ENCODE assay signal across 1 cellular context in genomic region chr4:22515145-22515887, GRCh38.
TF ChIP-seq lines count a peak whose summit lies in the region.

No MANE protein-coding gene starts in this region.

TF ChIP-seq in HepG2, 621 proteins besides CTCF, POLR2A, EP300 and RAD21 (continued from another document and continues in another):
- TF ChIP-seq ASH2L (IDR thresholded peaks at IDR 0.05; ENCODE audit: insufficient read length, low read depth, low read length) (peak; percentile 32), THAP9 (CRISPR knock-in tag; IDR thresholded peaks at IDR 0.05; ENCODE audit: borderline replicate concordance) (0 out of 2 replicates have a peak, but pooled peaks have one; percentile 35), TCF7 (IDR thresholded peaks at IDR 0.05; ENCODE audit: low read depth) (peak; percentile 39; the same call in 1 of the 2 replicates), ZNF75D (CRISPR knock-in tag; IDR thresholded peaks at IDR 0.05; ENCODE audit: borderline replicate concordance) (no peak), ZNF331 (CRISPR knock-in tag; IDR thresholded peaks at IDR 0.05) (0 out of 2 replicates have a peak, but pooled peaks have one; percentile 16), CENPT (CRISPR knock-in tag; IDR thresholded peaks at IDR 0.05; ENCODE audit: low read depth) (no peak), ZMYM2 (CRISPR knock-in tag; IDR thresholded peaks at IDR 0.05) (no peak), POLR2AphosphoS5 (IDR thresholded peaks at IDR 0.05; ENCODE audit: low read depth, low read length) (peak; percentile 49; the same call in 1 of the 2 replicates), NFATC3 (CRISPR knock-in tag; IDR thresholded peaks at IDR 0.05) (no peak), MYPOP (CRISPR knock-in tag; IDR thresholded peaks at IDR 0.05) (peak; percentile 90), GABPA (IDR thresholded peaks at IDR 0.05; ENCODE audit: low read depth, low read length) (no peak), GABPA (CRISPR knock-in tag; IDR thresholded peaks at IDR 0.05; ENCODE audit: low read depth) (no peak), ZNF205 (CRISPR knock-in tag; IDR thresholded peaks at IDR 0.05) (no peak; the same call in 1 of the 2 replicates), NFIC (IDR thresholded peaks at IDR 0.05; ENCODE audit: low read length) (no peak), ZNF577 (CRISPR knock-in tag; IDR thresholded peaks at IDR 0.05; ENCODE audit: borderline replicate concordance, low read depth) (no peak), MAX (IDR thresholded peaks at IDR 0.05) (peak; percentile 97), ZBTB21 (CRISPR knock-in tag; IDR thresholded peaks at IDR 0.05) (no peak), CBX2 (IDR thresholded peaks at IDR 0.05; ENCODE audit: low read depth, low read length) (no peak), CBX2 (CRISPR knock-in tag; IDR thresholded peaks at IDR 0.05; ENCODE audit: low read depth) (no peak), SNAPC5 (CRISPR knock-in tag; IDR thresholded peaks at IDR 0.05; ENCODE audit: borderline replicate concordance) (no peak), HOXD1 (CRISPR knock-in tag; IDR thresholded peaks at IDR 0.05) (peak; percentile 31; the same call in 1 of the 2 replicates), ZNF547 (CRISPR knock-in tag; IDR thresholded peaks at IDR 0.05) (peak; percentile 62), PAWR (CRISPR knock-in tag; IDR thresholded peaks at IDR 0.05; ENCODE audit: borderline replicate concordance) (no peak), RBM39 (IDR thresholded peaks at IDR 0.05; ENCODE audit: low read depth, low read length, poor library complexity, severe bottlenecking) (peak; percentile 69), ZNF275 (CRISPR knock-in tag; IDR thresholded peaks at IDR 0.05; ENCODE audit: borderline replicate concordance) (no peak), SALL2 (CRISPR knock-in tag; IDR thresholded peaks at IDR 0.05) (no peak; the same call in 1 of the 2 replicates), ZNF274 (CRISPR knock-in tag; IDR thresholded peaks at IDR 0.05) (peak; percentile 57; the same call in 1 of the 2 replicates), SATB2 (CRISPR knock-in tag; IDR thresholded peaks at IDR 0.05) (0 out of 2 replicates have a peak, but pooled peaks have one; percentile 48), MIXL1 (CRISPR knock-in tag; IDR thresholded peaks at IDR 0.05) (no peak; the same call in 1 of the 2 replicates), ZNF674 (CRISPR knock-in tag; IDR thresholded peaks at IDR 0.05; ENCODE audit: low read depth) (no peak), ZNF616 (CRISPR knock-in tag; IDR thresholded peaks at IDR 0.05; ENCODE audit: low read depth) (no peak), ZNF260 (CRISPR knock-in tag; IDR thresholded peaks at IDR 0.05; ENCODE audit: borderline replicate concordance, low read depth) (no peak)
- TF ChIP-seq, protein P1, sequence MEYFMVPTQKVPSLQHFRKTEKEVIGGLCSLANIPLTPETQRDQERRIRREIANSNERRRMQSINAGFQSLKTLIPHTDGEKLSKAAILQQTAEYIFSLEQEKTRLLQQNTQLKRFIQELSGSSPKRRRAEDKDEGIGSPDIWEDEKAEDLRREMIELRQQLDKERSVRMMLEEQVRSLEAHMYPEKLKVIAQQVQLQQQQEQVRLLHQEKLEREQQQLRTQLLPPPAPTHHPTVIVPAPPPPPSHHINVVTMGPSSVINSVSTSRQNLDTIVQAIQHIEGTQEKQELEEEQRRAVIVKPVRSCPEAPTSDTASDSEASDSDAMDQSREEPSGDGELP (IDR thresholded peaks at IDR 0.05; ENCODE audit: borderline replicate concordance, low read depth) = no peak
- TF ChIP-seq, protein P2, sequence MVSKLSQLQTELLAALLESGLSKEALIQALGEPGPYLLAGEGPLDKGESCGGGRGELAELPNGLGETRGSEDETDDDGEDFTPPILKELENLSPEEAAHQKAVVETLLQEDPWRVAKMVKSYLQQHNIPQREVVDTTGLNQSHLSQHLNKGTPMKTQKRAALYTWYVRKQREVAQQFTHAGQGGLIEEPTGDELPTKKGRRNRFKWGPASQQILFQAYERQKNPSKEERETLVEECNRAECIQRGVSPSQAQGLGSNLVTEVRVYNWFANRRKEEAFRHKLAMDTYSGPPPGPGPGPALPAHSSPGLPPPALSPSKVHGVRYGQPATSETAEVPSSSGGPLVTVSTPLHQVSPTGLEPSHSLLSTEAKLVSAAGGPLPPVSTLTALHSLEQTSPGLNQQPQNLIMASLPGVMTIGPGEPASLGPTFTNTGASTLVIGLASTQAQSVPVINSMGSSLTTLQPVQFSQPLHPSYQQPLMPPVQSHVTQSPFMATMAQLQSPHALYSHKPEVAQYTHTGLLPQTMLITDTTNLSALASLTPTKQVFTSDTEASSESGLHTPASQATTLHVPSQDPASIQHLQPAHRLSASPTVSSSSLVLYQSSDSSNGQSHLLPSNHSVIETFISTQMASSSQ (IDR thresholded peaks at IDR 0.05; ENCODE audit: low read depth) = no peak
- TF ChIP-seq, protein P2 (CRISPR knock-in tag; IDR thresholded peaks at IDR 0.05; ENCODE audit: borderline replicate concordance) = peak; percentile 55
- TF ChIP-seq, protein P3, sequence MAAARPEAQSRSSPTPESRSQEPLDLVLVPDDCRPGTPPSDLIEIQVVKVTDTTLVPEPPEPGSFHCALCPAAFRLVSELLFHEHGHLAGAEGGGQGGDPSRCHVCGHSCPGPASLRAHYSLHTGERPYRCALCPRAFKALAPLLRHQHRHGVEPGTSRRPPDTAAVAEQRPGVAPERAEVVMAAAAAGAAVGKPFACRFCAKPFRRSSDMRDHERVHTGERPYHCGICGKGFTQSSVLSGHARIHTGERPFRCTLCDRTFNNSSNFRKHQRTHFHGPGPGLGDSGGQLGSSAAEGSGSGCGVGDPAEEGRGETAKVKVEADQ (CRISPR knock-in tag; IDR thresholded peaks at IDR 0.05; ENCODE audit: borderline replicate concordance) = no peak
- TF ChIP-seq, protein P4, sequence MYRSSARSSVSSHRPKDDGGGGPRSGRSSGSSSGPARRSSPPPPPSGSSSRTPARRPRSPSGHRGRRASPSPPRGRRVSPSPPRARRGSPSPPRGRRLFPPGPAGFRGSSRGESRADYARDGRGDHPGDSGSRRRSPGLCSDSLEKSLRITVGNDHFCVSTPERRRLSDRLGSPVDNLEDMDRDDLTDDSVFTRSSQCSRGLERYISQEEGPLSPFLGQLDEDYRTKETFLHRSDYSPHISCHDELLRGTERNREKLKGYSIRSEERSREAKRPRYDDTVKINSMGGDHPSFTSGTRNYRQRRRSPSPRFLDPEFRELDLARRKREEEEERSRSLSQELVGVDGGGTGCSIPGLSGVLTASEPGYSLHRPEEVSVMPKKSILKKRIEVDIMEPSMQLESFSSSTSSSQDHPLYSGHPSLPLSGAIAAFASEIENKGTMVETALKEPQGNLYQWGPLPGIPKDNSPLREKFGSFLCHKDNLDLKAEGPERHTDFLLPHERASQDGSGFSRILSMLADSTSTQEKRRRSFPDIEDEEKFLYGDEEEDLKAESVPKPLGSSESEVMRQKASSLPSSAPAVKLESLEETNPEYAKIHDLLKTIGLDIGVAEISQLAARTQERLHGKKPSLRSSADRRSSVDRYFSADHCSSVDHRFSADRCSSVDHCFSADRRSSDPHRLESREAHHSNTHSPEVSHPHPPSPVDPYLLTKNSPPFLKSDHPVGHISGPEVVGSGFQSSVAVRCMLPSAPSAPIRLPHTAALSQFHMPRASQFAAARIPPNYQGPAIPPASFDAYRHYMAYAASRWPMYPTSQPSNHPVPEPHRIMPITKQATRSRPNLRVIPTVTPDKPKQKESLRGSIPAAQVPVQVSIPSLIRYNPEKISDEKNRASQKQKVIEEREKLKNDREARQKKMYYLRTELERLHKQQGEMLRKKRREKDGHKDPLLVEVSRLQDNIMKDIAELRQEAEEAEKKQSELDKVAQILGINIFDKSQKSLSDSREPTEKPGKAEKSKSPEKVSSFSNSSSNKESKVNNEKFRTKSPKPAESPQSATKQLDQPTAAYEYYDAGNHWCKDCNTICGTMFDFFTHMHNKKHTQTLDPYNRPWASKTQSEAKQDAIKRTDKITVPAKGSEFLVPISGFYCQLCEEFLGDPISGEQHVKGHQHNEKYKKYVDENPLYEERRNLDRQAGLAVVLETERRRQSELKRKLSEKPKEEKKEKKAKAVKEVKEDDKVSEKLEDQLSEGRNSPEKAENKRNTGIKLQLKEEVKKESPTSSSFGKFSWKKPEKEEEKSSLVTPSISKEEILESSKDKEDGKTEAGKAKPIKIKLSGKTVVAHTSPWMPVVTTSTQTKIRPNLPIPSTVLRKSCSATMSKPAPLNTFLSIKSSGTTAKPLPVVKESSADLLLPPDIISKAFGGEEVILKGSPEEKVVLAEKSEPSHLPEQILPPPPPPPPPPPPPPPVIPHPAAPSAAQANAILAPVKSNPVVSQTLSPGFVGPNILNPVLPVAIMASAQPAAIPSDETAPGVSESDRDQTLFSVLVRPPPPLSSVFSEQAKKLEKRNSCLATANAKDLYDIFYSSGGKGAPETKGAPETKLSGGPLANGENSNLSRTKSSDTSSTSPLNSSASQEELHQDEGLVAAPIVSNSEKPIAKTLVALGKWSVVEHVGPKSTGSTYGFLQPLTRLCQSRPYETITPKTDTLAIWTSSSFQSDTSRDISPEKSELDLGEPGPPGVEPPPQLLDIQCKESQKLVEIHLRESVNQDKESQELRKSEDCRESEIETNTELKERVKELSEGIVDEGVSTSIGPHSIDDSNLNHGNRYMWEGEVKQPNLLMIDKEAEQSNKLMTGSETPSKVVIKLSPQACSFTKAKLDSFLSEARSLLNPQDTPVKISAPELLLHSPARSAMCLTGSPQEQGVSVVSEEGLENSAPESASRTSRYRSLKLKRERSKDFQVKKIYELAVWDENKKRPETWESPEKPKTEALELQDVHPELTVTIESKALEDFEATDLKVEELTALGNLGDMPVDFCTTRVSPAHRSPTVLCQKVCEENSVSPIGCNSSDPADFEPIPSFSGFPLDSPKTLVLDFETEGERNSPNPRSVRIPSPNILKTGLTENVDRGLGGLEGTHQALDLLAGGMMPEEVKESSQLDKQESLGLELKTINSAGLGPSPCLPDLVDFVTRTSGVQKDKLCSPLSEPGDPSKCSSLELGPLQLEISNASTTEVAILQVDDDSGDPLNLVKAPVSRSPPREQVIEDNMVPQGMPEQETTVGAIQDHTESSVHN (CRISPR knock-in tag; IDR thresholded peaks at IDR 0.05) = no peak
- TF ChIP-seq, protein P5, sequence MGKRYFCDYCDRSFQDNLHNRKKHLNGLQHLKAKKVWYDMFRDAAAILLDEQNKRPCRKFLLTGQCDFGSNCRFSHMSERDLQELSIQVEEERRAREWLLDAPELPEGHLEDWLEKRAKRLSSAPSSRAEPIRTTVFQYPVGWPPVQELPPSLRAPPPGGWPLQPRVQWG (CRISPR knock-in tag; IDR thresholded peaks at IDR 0.05; ENCODE audit: borderline replicate concordance, low read depth) = no peak
